Comparison of ENCODE assay signal across 1 cellular context in genomic region chr3:53156368-53156834, GRCh38.
A peak's percentile ranks its signal among the peaks of the same experiment; 100 is the strongest.
TF ChIP-seq lines count a peak whose summit lies in the region.

No MANE protein-coding gene starts in this region.

TF ChIP-seq in HepG2, 621 proteins besides CTCF, POLR2A, EP300 and RAD21:
- no peak for TF ChIP-seq REPIN1 (CRISPR knock-in tag; IDR thresholded peaks at IDR 0.05; ENCODE audit: borderline replicate concordance, low read depth)
- no peak for TF ChIP-seq RBAK (CRISPR knock-in tag; IDR thresholded peaks at IDR 0.05)
- no peak for TF ChIP-seq ZNF572 (CRISPR knock-in tag; IDR thresholded peaks at IDR 0.05)
- no peak for TF ChIP-seq ZNF773 (CRISPR knock-in tag; IDR thresholded peaks at IDR 0.05; ENCODE audit: borderline replicate concordance)
- no peak for TF ChIP-seq HMG20A (CRISPR knock-in tag; IDR thresholded peaks at IDR 0.05; ENCODE audit: borderline replicate concordance)
- peak; percentile 51 for TF ChIP-seq POLR2G (IDR thresholded peaks at IDR 0.05; ENCODE audit: low read depth, low read length)
- no peak for TF ChIP-seq MYNN (CRISPR knock-in tag; IDR thresholded peaks at IDR 0.05; ENCODE audit: low read depth)
- no peak for TF ChIP-seq SOX5 (CRISPR knock-in tag; IDR thresholded peaks at IDR 0.05; ENCODE audit: borderline replicate concordance)
- peak; percentile 94 for TF ChIP-seq ZNF629 (CRISPR knock-in tag; conservative IDR thresholded peaks at IDR 0.05)
- TF ChIP-seq KDM1A (CRISPR knock-in tag; IDR thresholded peaks at IDR 0.05), result peak; percentile 31; the same call in 1 of the 2 replicates
- peak; percentile 70 for TF ChIP-seq ZMYM3 (CRISPR knock-in tag; IDR thresholded peaks at IDR 0.05)
- TF ChIP-seq PRDM4 (CRISPR knock-in tag; IDR thresholded peaks at IDR 0.05; ENCODE audit: borderline replicate concordance), result no peak
- no peak for TF ChIP-seq ZMAT3 (CRISPR knock-in tag; conservative IDR thresholded peaks at IDR 0.05)
- no peak for TF ChIP-seq PRDM15 (CRISPR knock-in tag; IDR thresholded peaks at IDR 0.05)
- TF ChIP-seq ERF (CRISPR knock-in tag; IDR thresholded peaks at IDR 0.05), result no peak
- no peak for TF ChIP-seq MXD3 (CRISPR knock-in tag; IDR thresholded peaks at IDR 0.05)
- TF ChIP-seq ARID2 (CRISPR knock-in tag; IDR thresholded peaks at IDR 0.05; ENCODE audit: borderline replicate concordance), result no peak
- no peak for TF ChIP-seq GTF2F1 (IDR thresholded peaks at IDR 0.05; ENCODE audit: low read length)
